Comparison of ENCODE assay signal across 19 cellular contexts in the genomic region with DNA sequence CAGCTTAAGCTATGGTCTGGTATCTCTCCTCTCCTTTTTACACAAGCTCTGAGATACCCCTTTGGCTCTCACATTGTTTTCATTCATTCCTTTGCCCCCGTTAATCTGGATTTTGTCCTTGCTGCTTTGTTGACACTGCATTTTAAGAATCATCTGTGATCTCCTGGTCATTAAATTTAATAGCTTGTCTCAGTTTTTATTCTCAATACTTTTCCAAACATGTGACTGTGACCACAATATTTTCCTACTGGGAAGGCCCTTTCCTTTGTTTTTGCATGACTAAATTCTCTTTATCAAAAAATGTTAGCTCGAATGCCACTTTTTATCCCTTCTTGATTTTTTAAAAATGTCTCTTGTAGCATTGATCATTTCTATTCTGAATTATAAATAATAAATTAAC.
"Had no signal": no experiment of that assay in that cellular context is flagged by ENCODE, and none has a peak within 500 bp of the region (broad histone marks: within the 10 kb centered on the region; RNA-seq: fewer than 3 reads in every experiment).

No MANE protein-coding gene starts in this region.

- H3K36me3 Mint-ChIP-seq: brain had no signal

- H3K27ac ChIP-seq: esophagus muscularis mucosa, hepatocyte, lower lobe of right lung had no signal

- DNase-seq: activated CD4-positive, alpha-beta T cell treated with anti-CD3 and anti-CD28 coated beads for 36 hours; activated CD4-positive, alpha-beta T cell treated with anti-CD3 and anti-CD28 coated beads, Interleukin-2, amount 50 U/mL, for 48 hours; cortex of kidney; effector CD4-positive, alpha-beta T cell; left cardiac atrium; lower lobe of right lung; nephron progenitor cell; nucleus accumbens; right cardiac atrium; small intestine; stimulated activated naive CD4-positive, alpha-beta T cell had no signal

- H3K27ac Mint-ChIP-seq: activated CD4-positive, alpha-beta T cell treated with anti-CD3 and anti-CD28 coated beads for 36 hours; activated naive CD8-positive, alpha-beta T cell; brain; nephron progenitor cell; progenitor cell of endocrine pancreas; T-helper 2 cell treated with Interferon-gamma antibody and Interleukin-4, amounts not matched to agents 5 μg/mL and 100 μg/mL, for 36 hours had no signal

- H3K79me2 ChIP-seq: hepatocyte had no signal

- H3K4me1 ChIP-seq: lower lobe of right lung had no signal

- H3K4me3 ChIP-seq: esophagus muscularis mucosa, hepatocyte, lower lobe of right lung had no signal

- H3K4me1 Mint-ChIP-seq: brain; central memory CD8-positive, alpha-beta T cell had no signal

- FAIRE-seq: small intestine, TTC549 had no signal

- H3K27me3 Mint-ChIP-seq: activated CD4-positive, alpha-beta T cell treated with anti-CD3 and anti-CD28 coated beads for 36 hours; brain; central memory CD8-positive, alpha-beta T cell; progenitor cell of endocrine pancreas had no signal

- H3K9me3 Mint-ChIP-seq: brain; central memory CD8-positive, alpha-beta T cell; nephron progenitor cell; T-helper 2 cell treated with Interferon-gamma antibody and Interleukin-4, amounts not matched to agents 5 μg/mL and 100 μg/mL, for 36 hours had no signal

- H3K27me3 ChIP-seq: esophagus muscularis mucosa, hepatocyte had no signal

- ATAC-seq: activated CD4-positive, alpha-beta T cell treated with anti-CD3 and anti-CD28 coated beads for 36 hours; left cardiac atrium; lower lobe of right lung; right cardiac atrium had no signal

- H3K4me3 Mint-ChIP-seq: activated CD4-positive, alpha-beta T cell treated with anti-CD3 and anti-CD28 coated beads for 36 hours; activated naive CD8-positive, alpha-beta T cell; brain; central memory CD8-positive, alpha-beta T cell; nephron progenitor cell; T-helper 2 cell treated with Interferon-gamma antibody and Interleukin-4, amounts not matched to agents 5 μg/mL and 100 μg/mL, for 36 hours had no signal

- H3K36me3 ChIP-seq: esophagus muscularis mucosa, lower lobe of right lung had no signal

- H2AFZ ChIP-seq: hepatocyte had no signal
